In genomic region chr9:98190757-98191105, GRCh38 we compare ENCODE assay signal across 16 cellular contexts. TPM values are rescaled to one million over a fixed set of nuclear protein-coding genes. Genes with fewer than 3 reads are reported as not detected.
DNase-seq lines count a peak whose midpoint lies in the region; FAIRE-seq and TF ChIP-seq lines count a peak whose summit lies in the region.
"Had no signal": no experiment of that assay in that cellular context is flagged by ENCODE, and none has a peak within 500 bp of the region (broad histone marks: within the 10 kb centered on the region; RNA-seq: fewer than 3 reads in every experiment).

No MANE protein-coding gene starts in this region.

- no peaks in the 10 kb centered on the region for H3K9me3 Mint-ChIP-seq in activated CD4-positive, alpha-beta T cell treated with anti-CD3 and anti-CD28 coated beads, Interleukin-2, amount 10 ng/mL, durations not matched to agents 7 days and 5 days
- H3K9me3 Mint-ChIP-seq in activated CD4-positive, alpha-beta memory T cell treated with anti-CD3 and anti-CD28 coated beads for 36 hours: no peaks in the 10 kb centered on the region
- no peaks in the 10 kb centered on the region for H3K9me3 Mint-ChIP-seq in HFFc6

- H3K4me3 ChIP-seq in hepatocyte (no peak overlapping the region), small intestine (ENCODE audit: low read depth in 1 of 2, low read length in 2 of 2) (peak overlapping the region in 1 of 2 donors; percentile 93), thyroid gland (replicated peaks in 1 of 3) (no peak overlapping the region)
- H3K4me3 ChIP-seq: A549, SK-N-MC had no signal

- no peaks in the 10 kb centered on the region for H3K27me3 ChIP-seq in hepatocyte
- no peaks in the 10 kb centered on the region for H3K27me3 ChIP-seq in small intestine (ENCODE audit: control insufficient read depth in 2 of 2, insufficient read depth in 2 of 2, low read length in 2 of 2)
- H3K27me3 ChIP-seq in thyroid gland: no peaks in the 10 kb centered on the region

- H3K4me1 Mint-ChIP-seq in activated CD4-positive, alpha-beta T cell treated with anti-CD3 and anti-CD28 coated beads, Interleukin-2, amount 10 ng/mL, durations not matched to agents 7 days and 5 days: peaks cover 18% of the 10 kb centered on the region
- H3K4me1 Mint-ChIP-seq in activated CD4-positive, alpha-beta memory T cell treated with anti-CD3 and anti-CD28 coated beads for 36 hours (ENCODE audit: low read depth): peaks cover 21% of the 10 kb centered on the region
- peaks cover 10% of the 10 kb centered on the region for H3K4me1 Mint-ChIP-seq in HFFc6 (ENCODE audit: low read depth)

- no peak overlapping the region for H2AFZ ChIP-seq in hepatocyte

- H3K27ac ChIP-seq in hepatocyte (peak overlapping the region; percentile 85), small intestine (ENCODE audit: low read depth in 1 of 2, low read length in 1 of 2) (peak overlapping the region; percentile 85 to 98), thyroid gland (no peak overlapping the region)
- H3K27ac ChIP-seq: A549, SK-N-MC had no signal

- POLR2A ChIA-PET in activated CD4-positive, alpha-beta T cell treated with anti-CD3 and anti-CD28 coated beads, Interleukin-2, amount 10 ng/mL, durations not matched to agents 7 days and 5 days (lab: Charles Lee): no interaction called here
- POLR2A ChIA-PET in activated CD4-positive, alpha-beta memory T cell treated with anti-CD3 and anti-CD28 coated beads for 36 hours (lab: Charles Lee): no interaction called here

- no peaks in the 10 kb centered on the region for H3K9me3 ChIP-seq in hepatocyte (ENCODE audit: low read depth)
- H3K9me3 ChIP-seq in small intestine (ENCODE audit: control insufficient read depth, low read depth): no peaks in the 10 kb centered on the region
- H3K9me3 ChIP-seq in thyroid gland: no peaks in the 10 kb centered on the region
- H3K9me3 ChIP-seq: A549 had no signal

- CTCF ChIA-PET in activated CD4-positive, alpha-beta T cell treated with anti-CD3 and anti-CD28 coated beads, Interleukin-2, amount 10 ng/mL, durations not matched to agents 7 days and 5 days (lab: Charles Lee): interaction anchor here (0.8 to 2.9 kb wide), 2 partner anchors 12 to 72 kb away, joined by 3 to 7 read pairs; partner anchors contain the start of gene TRIM14
- CTCF ChIA-PET in activated CD4-positive, alpha-beta memory T cell treated with anti-CD3 and anti-CD28 coated beads for 36 hours (lab: Charles Lee): interaction anchor here (1.4 to 4.7 kb wide), 2 partner anchors 15 to 300 kb away, joined by 4 to 46 read pairs; no protein-coding TSS in a partner anchor

- H3K27ac Mint-ChIP-seq in activated CD4-positive, alpha-beta T cell treated with anti-CD3 and anti-CD28 coated beads, Interleukin-2, amount 10 ng/mL, durations not matched to agents 7 days and 5 days: no peak overlapping the region
- no peak overlapping the region for H3K27ac Mint-ChIP-seq in activated CD4-positive, alpha-beta memory T cell treated with anti-CD3 and anti-CD28 coated beads for 36 hours
- H3K27ac Mint-ChIP-seq in HFFc6: no peak overlapping the region

- no peaks in the 10 kb centered on the region for H3K36me3 ChIP-seq in hepatocyte (replicated peaks; ENCODE audit: insufficient read depth, low read depth)
- H3K36me3 ChIP-seq in small intestine (ENCODE audit: control insufficient read depth in 2 of 2, insufficient read depth in 2 of 2, low read length in 2 of 2): peaks cover 0 to 2% of the 10 kb centered on the region in 2 donors
- H3K36me3 ChIP-seq in thyroid gland: no peaks in the 10 kb centered on the region

- TF ChIP-seq POLR2A in thyroid gland (IDR thresholded peaks at IDR 0.05): no peak

- H3K27me3 Mint-ChIP-seq in activated CD4-positive, alpha-beta T cell treated with anti-CD3 and anti-CD28 coated beads, Interleukin-2, amount 10 ng/mL, durations not matched to agents 7 days and 5 days: peaks cover 4% of the 10 kb centered on the region
- no peaks in the 10 kb centered on the region for H3K27me3 Mint-ChIP-seq in activated CD4-positive, alpha-beta memory T cell treated with anti-CD3 and anti-CD28 coated beads for 36 hours
- peaks cover 3% of the 10 kb centered on the region for H3K27me3 Mint-ChIP-seq in HFFc6 (ENCODE audit: insufficient read depth)

- no peak for FAIRE-seq in small intestine (lab: Jason Lieb, UNC)
- FAIRE-seq: A549 had no signal

- H3K9me2 ChIP-seq in hepatocyte (replicated peaks; ENCODE audit: insufficient read depth): no peaks in the 10 kb centered on the region

- DNase-seq in activated CD4-positive, alpha-beta T cell treated with anti-CD3 and anti-CD28 coated beads, Interleukin-2, amount 10 ng/mL, durations not matched to agents 7 days and 5 days: no peak
- DNase-seq in activated CD4-positive, alpha-beta T cell treated with anti-CD3 and anti-CD28 coated beads for 48 hours: no peak
- no peak for DNase-seq in activated CD4-positive, alpha-beta memory T cell treated with anti-CD3 and anti-CD28 coated beads for 36 hours
- DNase-seq in hepatocyte (ENCODE audit: low spot score) (no peak), small intestine (peak; percentile 36), HFFc6 (no peak), thyroid gland (no peak), AML-193 (lab: John Stamatoyannopoulos, UW) (no peak)
- DNase-seq: activated CD8-positive, alpha-beta memory T cell treated with anti-CD3 and anti-CD28 coated beads, Interleukin-2, amount 50 U/mL, for 4 hours; amniotic stem cell; head of caudate nucleus; left colon; NCI-H2171 treated with DMSO at 0.1 percent for 48 hours; stimulated activated naive CD4-positive, alpha-beta T cell had no signal

- 53% methylated on average over 5 of the region's 5 CpGs for WGBS in hepatocyte (ENCODE audit: low lambda C conversion rate, missing lambda C conversion rate)
- WGBS in small intestine, 3 donors: 28 to 64% (median 38%) methylated on average over 5 of the region's 5 CpGs
- WGBS in thyroid gland, 2 donors: 77 to 91% methylated on average over 5 of the region's 5 CpGs

- TF ChIP-seq CTCF in hepatocyte (IDR thresholded peaks at IDR 0.05; ENCODE audit: poor library complexity): no peak
- TF ChIP-seq CTCF in HFFc6 (IDR thresholded peaks at IDR 0.05): no peak
- TF ChIP-seq CTCF in thyroid gland (IDR thresholded peaks at IDR 0.05): no peak

- no peaks in the 10 kb centered on the region for H3K36me3 Mint-ChIP-seq in activated CD4-positive, alpha-beta T cell treated with anti-CD3 and anti-CD28 coated beads, Interleukin-2, amount 10 ng/mL, durations not matched to agents 7 days and 5 days (ENCODE audit: low read depth)
- no peaks in the 10 kb centered on the region for H3K36me3 Mint-ChIP-seq in activated CD4-positive, alpha-beta memory T cell treated with anti-CD3 and anti-CD28 coated beads for 36 hours
- H3K36me3 Mint-ChIP-seq in HFFc6 (ENCODE audit: low read depth): no peaks in the 10 kb centered on the region

- intact Hi-C loops in activated CD4-positive, alpha-beta memory T cell treated with anti-CD3 and anti-CD28 coated beads for 36 hours (cut with micrococcal nuclease): loop anchor here (5.0 kb wide), 2 partner anchors 88 to 133 kb away; partner anchors contain the start of gene NANS
- intact Hi-C loops in thyroid gland (cut with DNase I): loop anchor here (5.0 kb wide), 1 partner anchor 118 kb away; no protein-coding TSS in a partner anchor

- H3K4me3 Mint-ChIP-seq in activated CD4-positive, alpha-beta T cell treated with anti-CD3 and anti-CD28 coated beads, Interleukin-2, amount 10 ng/mL, durations not matched to agents 7 days and 5 days: peak overlapping the region; percentile 76
- H3K4me3 Mint-ChIP-seq in activated CD4-positive, alpha-beta memory T cell treated with anti-CD3 and anti-CD28 coated beads for 36 hours: peak overlapping the region; percentile 71
- H3K4me3 Mint-ChIP-seq in HFFc6: no peak overlapping the region

- peaks cover 38% of the 10 kb centered on the region for H3K79me2 ChIP-seq in hepatocyte

- no peaks in the 10 kb centered on the region for H4K20me1 ChIP-seq in hepatocyte (ENCODE audit: insufficient read depth, poor library complexity, severe bottlenecking)

- peak overlapping the region; percentile 83 for H3K4me2 ChIP-seq in hepatocyte

- H3K4me1 ChIP-seq in hepatocyte (ENCODE audit: insufficient read depth) (peaks cover 11% of the 10 kb centered on the region), small intestine (ENCODE audit: control insufficient read depth in 2 of 2, insufficient read depth in 1 of 2, low read depth in 1 of 2, low read length in 1 of 2) (peaks cover 0 to 4% of the 10 kb centered on the region in 2 donors), thyroid gland (peaks cover 6 to 8% of the 10 kb centered on the region in 2 donors)

RNA-seq across cellular contexts. Expression of gene CORO2A, which starts 1.7 kb away (rescaled TPM):
- 1 to 10 TPM; 7.2 to 8.2 TPM for total RNA-seq in activated CD4-positive, alpha-beta T cell treated with anti-CD3 and anti-CD28 coated beads, Interleukin-2, amount 10 ng/mL, durations not matched to agents 7 days and 5 days
- total RNA-seq in activated CD4-positive, alpha-beta memory T cell treated with anti-CD3 and anti-CD28 coated beads for 36 hours: 1 to 10 TPM; 9.8 to 9.9 TPM
- 24.6 and 27.1 TPM in 2 replicates for total RNA-seq in hepatocyte
- 11.7 and 12.8 TPM in 2 replicates for polyA plus RNA-seq in hepatocyte
- polyA plus RNA-seq in small intestine: 10 to 100 TPM; 35.1 to 57.0 (median 45.3) TPM
- total RNA-seq in HFFc6 (2021; fragmentation: NEBNext Ultra II Directional; extraction: Animal tissue kit (Norgen Biotek cat#: 25700)): 1 to 10 TPM in 3 of 6 experiments, under 1 TPM in 3; 0.84 to 2.4 (median 1.1) TPM
- 1 to 10 TPM; 1.1 to 3.5 (median 2.1) TPM for total RNA-seq in thyroid gland

Comparison
In these comparisons a context has a peak if more than half of its experiments do, and no peak if none do; other contexts are left out.
1. H3K27ac ChIP-seq: peak in hepatocyte (single experiment) and small intestine (2 of 2); none in thyroid gland (0 of 3).